ENCODE assay signal across 41 cellular contexts in genomic region chr12:73585136-73585535, GRCh38.
"Had no signal": no experiment of that assay in that cellular context is flagged by ENCODE, and none has a peak within 500 bp of the region (broad histone marks: within the 10 kb centered on the region; RNA-seq: fewer than 3 reads in every experiment).

No MANE protein-coding gene starts in this region.

- H3K4me3 ChIP-seq: adrenal gland, ascending aorta, body of pancreas, breast epithelium, cardiac muscle cell had no signal

- ATAC-seq: activated naive CD4-positive, alpha-beta T cell treated with anti-CD3 and anti-CD28 coated beads, Interleukin-2, amount 50 U/mL, for 72 hours; activated naive CD8-positive, alpha-beta T cell treated with anti-CD3 and anti-CD28 coated beads, Interleukin-2, amount 50 U/mL, for 24 hours; activated T-cell treated with anti-CD3 and anti-CD28 coated beads, Interleukin-2, amount 50 U/mL, for 4 hours; activated T-cell treated with anti-CD3 and anti-CD28 coated beads, Interleukin-2, amount 50 U/mL, for 72 hours; activated T-helper 17 cell treated with anti-CD3 and anti-CD28 coated beads, Interleukin-2, amount 50 U/mL, for 72 hours; body of pancreas had no signal

- H3K36me3 ChIP-seq: adrenal gland, ascending aorta, brain microvascular endothelial cell, breast epithelium, cardiac muscle cell had no signal

- H3K9me3 Mint-ChIP-seq: brain had no signal

- H3K27me3 Mint-ChIP-seq: activated naive CD4-positive, alpha-beta T cell treated with anti-CD3 and anti-CD28 coated beads, Interleukin-2, amount 10 ng/mL, durations not matched to agents 7 days and 5 days; activated naive CD4-positive, alpha-beta T cell treated with anti-CD3 and anti-CD28 coated beads, Interleukin-2, amount 50 U/mL, for 24 hours; activated naive CD8-positive, alpha-beta T cell; activated naive CD8-positive, alpha-beta T cell treated with anti-CD3 and anti-CD28 coated beads for 36 hours; activated naive CD8-positive, alpha-beta T cell treated with anti-CD3 and anti-CD28 coated beads, Interleukin-2, amount 10 ng/mL, durations not matched to agents 7 days and 5 days; activated naive CD8-positive, alpha-beta T cell treated with anti-CD3 and anti-CD28 coated beads, Interleukin-2, amount 50 U/mL, for 24 hours; activated T-cell treated with anti-CD3 and anti-CD28 coated beads, Interleukin-2, amount 50 U/mL, for 24 hours; activated T-helper 17 cell treated with anti-CD3 and anti-CD28 coated beads, Interleukin-2, amount 50 U/mL, for 72 hours; brain; central memory CD8-positive, alpha-beta T cell had no signal

- H3K36me3 Mint-ChIP-seq: activated naive CD4-positive, alpha-beta T cell treated with anti-CD3 and anti-CD28 coated beads, Interleukin-2, amount 10 ng/mL, durations not matched to agents 7 days and 5 days; activated naive CD4-positive, alpha-beta T cell treated with anti-CD3 and anti-CD28 coated beads, Interleukin-2, amount 50 U/mL, for 24 hours; activated naive CD8-positive, alpha-beta T cell; activated naive CD8-positive, alpha-beta T cell treated with anti-CD3 and anti-CD28 coated beads for 36 hours; activated naive CD8-positive, alpha-beta T cell treated with anti-CD3 and anti-CD28 coated beads, Interleukin-2, amount 10 ng/mL, durations not matched to agents 7 days and 5 days; brain had no signal

- DNase-seq: activated effector memory CD4-positive, alpha-beta T cell treated with anti-CD3 and anti-CD28 coated beads, Interleukin-2, amount 50 U/mL, for 16 hours; activated effector memory CD4-positive, alpha-beta T cell treated with Interleukin-2 at 50 U/mL for 16 hours; activated gamma-delta T cell; activated gamma-delta T cell treated with Interleukin-2 at 50 U/mL for 16 hours; activated naive CD4-positive, alpha-beta T cell; activated naive CD4-positive, alpha-beta T cell treated with anti-CD3 and anti-CD28 coated beads for 36 hours; activated naive CD4-positive, alpha-beta T cell treated with anti-CD3 and anti-CD28 coated beads, Interleukin-2, amount 10 ng/mL, durations not matched to agents 7 days and 5 days; activated naive CD4-positive, alpha-beta T cell treated with anti-CD3 and anti-CD28 coated beads, Interleukin-2, amount 50 U/mL, for 16 hours; activated naive CD4-positive, alpha-beta T cell treated with Interleukin-2 at 50 U/mL for 16 hours; activated naive CD8-positive, alpha-beta T cell treated with anti-CD3 and anti-CD28 coated beads for 36 hours; activated naive CD8-positive, alpha-beta T cell treated with anti-CD3 and anti-CD28 coated beads, Interleukin-2, amount 10 ng/mL, durations not matched to agents 7 days and 5 days; activated naive CD8-positive, alpha-beta T cell treated with anti-CD3 and anti-CD28 coated beads, Interleukin-2, amount 50 U/mL, for 24 hours; activated T-cell treated with anti-CD3 and anti-CD28 coated beads for 4 hours; activated T-cell treated with anti-CD3 and anti-CD28 coated beads, Interleukin-2, amount 50 U/mL, for 1 hour; activated T-cell treated with anti-CD3 and anti-CD28 coated beads, Interleukin-2, amount 50 U/mL, for 24 hours; activated T-cell treated with anti-CD3 and anti-CD28 coated beads, Interleukin-2, amount 50 U/mL, for 4 hours; activated T-cell treated with anti-CD3 and anti-CD28 coated beads, Interleukin-2, amount 50 U/mL, for 48 hours; activated T-cell treated with anti-CD3 and anti-CD28 coated beads, Interleukin-2, amount 50 U/mL, for 72 hours; adrenal gland; amniotic stem cell; amygdala; anterior cingulate cortex; aorta; body of pancreas; brain microvascular endothelial cell; caudate nucleus; central memory CD4-positive, alpha-beta T cell; cerebellar nuclear complex had no signal

- H3K9me3 ChIP-seq: adrenal gland, ascending aorta, body of pancreas had no signal

- H3K4me1 ChIP-seq: adrenal gland, ascending aorta, body of pancreas, breast epithelium had no signal

- H3K4me1 Mint-ChIP-seq: activated naive CD4-positive, alpha-beta T cell treated with anti-CD3 and anti-CD28 coated beads, Interleukin-2, amount 10 ng/mL, durations not matched to agents 7 days and 5 days; activated naive CD4-positive, alpha-beta T cell treated with anti-CD3 and anti-CD28 coated beads, Interleukin-2, amount 50 U/mL, for 24 hours; activated naive CD8-positive, alpha-beta T cell treated with anti-CD3 and anti-CD28 coated beads for 36 hours; activated naive CD8-positive, alpha-beta T cell treated with anti-CD3 and anti-CD28 coated beads, Interleukin-2, amount 10 ng/mL, durations not matched to agents 7 days and 5 days; activated naive CD8-positive, alpha-beta T cell treated with anti-CD3 and anti-CD28 coated beads, Interleukin-2, amount 50 U/mL, for 24 hours; activated T-helper 17 cell treated with anti-CD3 and anti-CD28 coated beads, Interleukin-2, amount 50 U/mL, for 72 hours; brain; central memory CD8-positive, alpha-beta T cell had no signal

- H3K27ac Mint-ChIP-seq: activated naive CD4-positive, alpha-beta T cell treated with anti-CD3 and anti-CD28 coated beads for 36 hours; activated naive CD4-positive, alpha-beta T cell treated with anti-CD3 and anti-CD28 coated beads, Interleukin-2, amount 10 ng/mL, durations not matched to agents 7 days and 5 days; activated naive CD4-positive, alpha-beta T cell treated with anti-CD3 and anti-CD28 coated beads, Interleukin-2, amount 50 U/mL, for 24 hours; activated naive CD4-positive, alpha-beta T cell treated with anti-CD3 and anti-CD28 coated beads, Interleukin-2, amount 50 U/mL, for 72 hours; activated naive CD8-positive, alpha-beta T cell; activated naive CD8-positive, alpha-beta T cell treated with anti-CD3 and anti-CD28 coated beads for 36 hours; activated naive CD8-positive, alpha-beta T cell treated with anti-CD3 and anti-CD28 coated beads, Interleukin-2, amount 10 ng/mL, durations not matched to agents 7 days and 5 days; activated naive CD8-positive, alpha-beta T cell treated with anti-CD3 and anti-CD28 coated beads, Interleukin-2, amount 50 U/mL, for 24 hours; activated T-cell treated with anti-CD3 and anti-CD28 coated beads, Interleukin-2, amount 50 U/mL, for 24 hours; activated T-cell treated with anti-CD3 and anti-CD28 coated beads, Interleukin-2, amount 50 U/mL, for 72 hours; activated T-helper 1 cell treated with anti-CD3 and anti-CD28 coated beads, Interleukin-12 subunit alpha, Interleukin-12 subunit beta, Interleukin-2, Interleukin-4 antibody, amounts not matched to agents 30 ng/mL and 10 ng/mL and 1 ng/mL, durations not matched to agents 14 hours and 24 hours and 36 hours; activated T-helper 17 cell treated with anti-CD3 and anti-CD28 coated beads, Interleukin-2, amount 50 U/mL, for 72 hours; activated T-helper 2 cell treated with anti-CD3 and anti-CD28 coated beads, Interferon-gamma antibody, Interleukin-2, Interleukin-4, amounts not matched to agents 10 μg/mL and 5 μg/mL and 100 μg/mL, durations not matched to agents 14 hours and 24 hours and 36 hours; brain had no signal

- H3K4me3 Mint-ChIP-seq: activated naive CD4-positive, alpha-beta T cell treated with anti-CD3 and anti-CD28 coated beads for 36 hours; activated naive CD4-positive, alpha-beta T cell treated with anti-CD3 and anti-CD28 coated beads, Interleukin-2, amount 10 ng/mL, durations not matched to agents 7 days and 5 days; activated naive CD4-positive, alpha-beta T cell treated with anti-CD3 and anti-CD28 coated beads, Interleukin-2, amount 50 U/mL, for 24 hours; activated naive CD8-positive, alpha-beta T cell; activated naive CD8-positive, alpha-beta T cell treated with anti-CD3 and anti-CD28 coated beads for 36 hours; activated naive CD8-positive, alpha-beta T cell treated with anti-CD3 and anti-CD28 coated beads, Interleukin-2, amount 10 ng/mL, durations not matched to agents 7 days and 5 days; activated naive CD8-positive, alpha-beta T cell treated with anti-CD3 and anti-CD28 coated beads, Interleukin-2, amount 50 U/mL, for 24 hours; activated T-cell treated with anti-CD3 and anti-CD28 coated beads, Interleukin-2, amount 50 U/mL, for 24 hours; activated T-cell treated with anti-CD3 and anti-CD28 coated beads, Interleukin-2, amount 50 U/mL, for 4 hours; activated T-cell treated with anti-CD3 and anti-CD28 coated beads, Interleukin-2, amount 50 U/mL, for 72 hours; activated T-helper 1 cell treated with anti-CD3 and anti-CD28 coated beads, Interleukin-12 subunit alpha, Interleukin-12 subunit beta, Interleukin-2, Interleukin-4 antibody, amounts not matched to agents 30 ng/mL and 10 ng/mL and 1 ng/mL, durations not matched to agents 14 hours and 24 hours and 36 hours; activated T-helper 17 cell treated with anti-CD3 and anti-CD28 coated beads, Interleukin-2, amount 50 U/mL, for 72 hours; brain; central memory CD8-positive, alpha-beta T cell had no signal

- H3K27ac ChIP-seq: adrenal gland, ascending aorta, body of pancreas, brain microvascular endothelial cell, breast epithelium, cardiac muscle cell had no signal

- FAIRE-seq: astrocyte, bronchial epithelial cell had no signal

- H3K27me3 ChIP-seq: adrenal gland, ascending aorta, body of pancreas, brain microvascular endothelial cell, breast epithelium, cardiac muscle cell had no signal
